Comparison of ENCODE assay signal across 36 cellular contexts in the genomic region with DNA sequence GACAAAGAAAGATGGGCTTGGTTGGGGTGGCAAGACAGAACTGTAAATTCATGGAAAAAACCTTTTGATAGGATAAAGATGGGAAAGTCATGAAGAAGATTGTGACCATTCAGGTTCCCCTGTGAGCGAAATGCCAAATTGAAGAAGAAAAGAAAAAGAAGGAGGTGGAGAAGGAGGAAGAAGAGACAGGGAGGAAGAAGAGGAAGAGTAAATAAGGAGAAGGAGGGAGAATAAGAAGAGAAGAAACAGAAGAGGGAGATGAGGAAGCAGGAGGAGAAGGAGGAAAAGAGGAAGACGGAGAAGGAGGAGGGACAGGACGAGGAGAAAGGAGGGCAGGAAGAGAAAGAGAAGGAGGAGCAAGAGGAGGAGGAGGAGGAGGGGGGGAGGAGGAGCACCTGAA.
"Had no signal": no experiment of that assay in that cellular context is flagged by ENCODE, and none has a peak within 500 bp of the region (broad histone marks: within the 10 kb centered on the region; RNA-seq: fewer than 3 reads in every experiment).

No MANE protein-coding gene starts in this region.

- H3K27me3 ChIP-seq: MG63 had no signal

- DNase-seq: Karpas-422, Kasumi-1, MG63, MM.1S, MV-4-11, NCI-H1048, NCI-H1092, NCI-H1092 treated with DMSO at 0.1 percent for 48 hours, NCI-H1105 treated with DMSO at 0.1 percent for 48 hours, NCI-H1417, NCI-H1417 treated with DMSO at 0.1 percent for 48 hours, NCI-H1436, NCI-H1436 treated with DMSO at 0.1 percent for 48 hours, NCI-H146, NCI-H1694, NCI-H1694 treated with DMSO at 0.1 percent for 48 hours, NCI-H187, NCI-H187 treated with DMSO at 0.1 percent for 48 hours, NCI-H1930, NCI-H2029, NCI-H2029 treated with DMSO at 0.1 percent for 48 hours, NCI-H2081, NCI-H2081 treated with DMSO at 0.1 percent for 48 hours, NCI-H2107, NCI-H2171, NCI-H2171 treated with DMSO at 0.1 percent for 48 hours, NCI-H2227 treated with DMSO at 0.1 percent for 48 hours, NCI-H226, NCI-H345, NCI-H446, NCI-H446 treated with DMSO at 0.1 percent for 48 hours, NCI-H510A, NCI-H510A treated with DMSO at 0.1 percent for 48 hours, NCI-H524, NCI-H524 treated with DMSO at 0.1 percent for 48 hours had no signal

- H3K27ac ChIP-seq: KMS-11 had no signal

- H3K36me3 ChIP-seq: MG63 had no signal

- H3K4me3 ChIP-seq: MG63 had no signal

- H3K9ac ChIP-seq: KMS-11 had no signal

- H3K9me3 ChIP-seq: MG63 had no signal

- H3K4me2 ChIP-seq: KMS-11 had no signal
